In the genomic region with DNA sequence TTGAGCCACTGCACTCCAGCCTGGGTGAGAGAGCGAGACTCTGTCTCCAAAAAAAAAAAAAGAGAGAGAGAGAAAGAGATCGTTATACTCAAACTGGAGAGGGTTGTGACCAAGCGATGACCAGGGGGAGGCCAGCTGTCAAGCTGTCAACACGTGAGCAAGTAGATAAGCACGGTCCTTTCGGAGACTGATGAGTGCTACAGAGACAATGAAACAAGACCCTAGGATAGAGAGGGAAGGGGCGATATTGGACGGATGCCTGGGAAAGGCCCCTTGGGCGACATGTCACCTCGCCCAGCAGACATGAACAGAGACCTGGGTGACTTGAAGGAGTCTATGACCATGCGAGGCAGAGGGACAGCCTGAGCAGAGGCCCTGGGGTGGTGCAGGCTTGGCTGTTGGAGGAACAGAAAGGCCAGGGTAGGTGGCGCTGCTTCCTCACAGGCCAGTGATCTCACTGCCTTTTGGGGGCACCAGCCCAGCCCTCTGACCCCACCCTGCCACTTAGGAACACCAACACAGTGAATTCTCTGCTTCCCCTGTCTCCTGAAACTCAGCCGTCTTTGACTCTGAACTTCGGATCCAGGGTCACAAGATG, we compare ENCODE assay signal across 1 cellular context.
TF ChIP-seq lines count a peak whose summit lies in the region.

No MANE protein-coding gene starts in this region.

TF ChIP-seq in K562, 482 proteins besides CTCF, POLR2A, EP300 and RAD21 (continued from another document):
- no peak for TF ChIP-seq HNRNPLL (IDR thresholded peaks at IDR 0.05; ENCODE audit: low read depth, low read length, poor library complexity, severe bottlenecking)
- TF ChIP-seq SMC3 (conservative IDR thresholded peaks at IDR 0.05; ENCODE audit: insufficient read depth, low read depth, low read length): no peak
- TF ChIP-seq ZNF436 (CRISPR knock-in tag; IDR thresholded peaks at IDR 0.05): no peak
- TF ChIP-seq, protein P1, sequence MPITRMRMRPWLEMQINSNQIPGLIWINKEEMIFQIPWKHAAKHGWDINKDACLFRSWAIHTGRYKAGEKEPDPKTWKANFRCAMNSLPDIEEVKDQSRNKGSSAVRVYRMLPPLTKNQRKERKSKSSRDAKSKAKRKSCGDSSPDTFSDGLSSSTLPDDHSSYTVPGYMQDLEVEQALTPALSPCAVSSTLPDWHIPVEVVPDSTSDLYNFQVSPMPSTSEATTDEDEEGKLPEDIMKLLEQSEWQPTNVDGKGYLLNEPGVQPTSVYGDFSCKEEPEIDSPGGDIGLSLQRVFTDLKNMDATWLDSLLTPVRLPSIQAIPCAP (CRISPR knock-in tag; IDR thresholded peaks at IDR 0.05; ENCODE audit: borderline replicate concordance): no peak
- no peak for TF ChIP-seq ZNF431 (CRISPR knock-in tag; IDR thresholded peaks at IDR 0.05)
- TF ChIP-seq, protein P2, sequence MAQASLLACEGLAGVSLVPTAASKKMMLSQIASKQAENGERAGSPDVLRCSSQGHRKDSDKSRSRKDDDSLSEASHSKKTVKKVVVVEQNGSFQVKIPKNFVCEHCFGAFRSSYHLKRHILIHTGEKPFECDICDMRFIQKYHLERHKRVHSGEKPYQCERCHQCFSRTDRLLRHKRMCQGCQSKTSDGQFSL (CRISPR knock-in tag; IDR thresholded peaks at IDR 0.05): no peak
- TF ChIP-seq, protein P2 (tag; IDR thresholded peaks at IDR 0.05): no peak
- TF ChIP-seq, protein P3, sequence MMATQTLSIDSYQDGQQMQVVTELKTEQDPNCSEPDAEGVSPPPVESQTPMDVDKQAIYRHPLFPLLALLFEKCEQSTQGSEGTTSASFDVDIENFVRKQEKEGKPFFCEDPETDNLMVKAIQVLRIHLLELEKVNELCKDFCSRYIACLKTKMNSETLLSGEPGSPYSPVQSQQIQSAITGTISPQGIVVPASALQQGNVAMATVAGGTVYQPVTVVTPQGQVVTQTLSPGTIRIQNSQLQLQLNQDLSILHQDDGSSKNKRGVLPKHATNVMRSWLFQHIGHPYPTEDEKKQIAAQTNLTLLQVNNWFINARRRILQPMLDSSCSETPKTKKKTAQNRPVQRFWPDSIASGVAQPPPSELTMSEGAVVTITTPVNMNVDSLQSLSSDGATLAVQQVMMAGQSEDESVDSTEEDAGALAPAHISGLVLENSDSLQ (IDR thresholded peaks at IDR 0.05): peak; percentile 73
- TF ChIP-seq ZEB2 (IDR thresholded peaks at IDR 0.05): no peak
- TF ChIP-seq HNRNPK (IDR thresholded peaks at IDR 0.05; ENCODE audit: low read depth, low read length, poor library complexity, severe bottlenecking): no peak
- TF ChIP-seq, protein P4, sequence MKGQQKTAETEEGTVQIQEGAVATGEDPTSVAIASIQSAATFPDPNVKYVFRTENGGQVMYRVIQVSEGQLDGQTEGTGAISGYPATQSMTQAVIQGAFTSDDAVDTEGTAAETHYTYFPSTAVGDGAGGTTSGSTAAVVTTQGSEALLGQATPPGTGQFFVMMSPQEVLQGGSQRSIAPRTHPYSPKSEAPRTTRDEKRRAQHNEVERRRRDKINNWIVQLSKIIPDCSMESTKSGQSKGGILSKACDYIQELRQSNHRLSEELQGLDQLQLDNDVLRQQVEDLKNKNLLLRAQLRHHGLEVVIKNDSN (CRISPR knock-in tag; IDR thresholded peaks at IDR 0.05): peak; percentile 55
- TF ChIP-seq, protein P5, sequence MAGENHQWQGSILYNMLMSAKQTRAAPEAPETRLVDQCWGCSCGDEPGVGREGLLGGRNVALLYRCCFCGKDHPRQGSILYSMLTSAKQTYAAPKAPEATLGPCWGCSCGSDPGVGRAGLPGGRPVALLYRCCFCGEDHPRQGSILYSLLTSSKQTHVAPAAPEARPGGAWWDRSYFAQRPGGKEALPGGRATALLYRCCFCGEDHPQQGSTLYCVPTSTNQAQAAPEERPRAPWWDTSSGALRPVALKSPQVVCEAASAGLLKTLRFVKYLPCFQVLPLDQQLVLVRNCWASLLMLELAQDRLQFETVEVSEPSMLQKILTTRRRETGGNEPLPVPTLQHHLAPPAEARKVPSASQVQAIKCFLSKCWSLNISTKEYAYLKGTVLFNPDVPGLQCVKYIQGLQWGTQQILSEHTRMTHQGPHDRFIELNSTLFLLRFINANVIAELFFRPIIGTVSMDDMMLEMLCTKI (IDR thresholded peaks at IDR 0.05; ENCODE audit: partially characterized antibody): no peak
- TF ChIP-seq JUN (IDR thresholded peaks at IDR 0.05; ENCODE audit: borderline replicate concordance, low read depth, low read length): no peak
- TF ChIP-seq JUN (CRISPR knock-in tag; IDR thresholded peaks at IDR 0.05; ENCODE audit: borderline replicate concordance): no peak
- TF ChIP-seq L3MBTL2 (IDR thresholded peaks at IDR 0.05): 0 out of 2 replicates have a peak, but pooled peaks have one; percentile 12
- no peak for TF ChIP-seq BDP1 (IDR thresholded peaks at IDR 0.05; ENCODE audit: insufficient read depth, insufficient read length)
- no peak for TF ChIP-seq NCOR1 (IDR thresholded peaks at IDR 0.05)
- TF ChIP-seq, protein P6, sequence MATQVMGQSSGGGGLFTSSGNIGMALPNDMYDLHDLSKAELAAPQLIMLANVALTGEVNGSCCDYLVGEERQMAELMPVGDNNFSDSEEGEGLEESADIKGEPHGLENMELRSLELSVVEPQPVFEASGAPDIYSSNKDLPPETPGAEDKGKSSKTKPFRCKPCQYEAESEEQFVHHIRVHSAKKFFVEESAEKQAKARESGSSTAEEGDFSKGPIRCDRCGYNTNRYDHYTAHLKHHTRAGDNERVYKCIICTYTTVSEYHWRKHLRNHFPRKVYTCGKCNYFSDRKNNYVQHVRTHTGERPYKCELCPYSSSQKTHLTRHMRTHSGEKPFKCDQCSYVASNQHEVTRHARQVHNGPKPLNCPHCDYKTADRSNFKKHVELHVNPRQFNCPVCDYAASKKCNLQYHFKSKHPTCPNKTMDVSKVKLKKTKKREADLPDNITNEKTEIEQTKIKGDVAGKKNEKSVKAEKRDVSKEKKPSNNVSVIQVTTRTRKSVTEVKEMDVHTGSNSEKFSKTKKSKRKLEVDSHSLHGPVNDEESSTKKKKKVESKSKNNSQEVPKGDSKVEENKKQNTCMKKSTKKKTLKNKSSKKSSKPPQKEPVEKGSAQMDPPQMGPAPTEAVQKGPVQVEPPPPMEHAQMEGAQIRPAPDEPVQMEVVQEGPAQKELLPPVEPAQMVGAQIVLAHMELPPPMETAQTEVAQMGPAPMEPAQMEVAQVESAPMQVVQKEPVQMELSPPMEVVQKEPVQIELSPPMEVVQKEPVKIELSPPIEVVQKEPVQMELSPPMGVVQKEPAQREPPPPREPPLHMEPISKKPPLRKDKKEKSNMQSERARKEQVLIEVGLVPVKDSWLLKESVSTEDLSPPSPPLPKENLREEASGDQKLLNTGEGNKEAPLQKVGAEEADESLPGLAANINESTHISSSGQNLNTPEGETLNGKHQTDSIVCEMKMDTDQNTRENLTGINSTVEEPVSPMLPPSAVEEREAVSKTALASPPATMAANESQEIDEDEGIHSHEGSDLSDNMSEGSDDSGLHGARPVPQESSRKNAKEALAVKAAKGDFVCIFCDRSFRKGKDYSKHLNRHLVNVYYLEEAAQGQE (CRISPR knock-in tag; IDR thresholded peaks at IDR 0.05; ENCODE audit: low read depth): no peak
- no peak for TF ChIP-seq ZNF165 (CRISPR knock-in tag; IDR thresholded peaks at IDR 0.05; ENCODE audit: borderline replicate concordance)
- 0 out of 4 replicates have a peak, but pooled peaks of 1 of the 2 experiments have one; percentile 25 for TF ChIP-seq SIN3A (IDR thresholded peaks at IDR 0.05; ENCODE audit: borderline replicate concordance in 2 of 2, control insufficient read depth in 1 of 2, low read depth in 2 of 2, low read length in 2 of 2)
- TF ChIP-seq FOXJ2 (tag; IDR thresholded peaks at IDR 0.05): no peak
- no peak for TF ChIP-seq CREM (IDR thresholded peaks at IDR 0.05; ENCODE audit: low read depth)
- TF ChIP-seq, protein P7, sequence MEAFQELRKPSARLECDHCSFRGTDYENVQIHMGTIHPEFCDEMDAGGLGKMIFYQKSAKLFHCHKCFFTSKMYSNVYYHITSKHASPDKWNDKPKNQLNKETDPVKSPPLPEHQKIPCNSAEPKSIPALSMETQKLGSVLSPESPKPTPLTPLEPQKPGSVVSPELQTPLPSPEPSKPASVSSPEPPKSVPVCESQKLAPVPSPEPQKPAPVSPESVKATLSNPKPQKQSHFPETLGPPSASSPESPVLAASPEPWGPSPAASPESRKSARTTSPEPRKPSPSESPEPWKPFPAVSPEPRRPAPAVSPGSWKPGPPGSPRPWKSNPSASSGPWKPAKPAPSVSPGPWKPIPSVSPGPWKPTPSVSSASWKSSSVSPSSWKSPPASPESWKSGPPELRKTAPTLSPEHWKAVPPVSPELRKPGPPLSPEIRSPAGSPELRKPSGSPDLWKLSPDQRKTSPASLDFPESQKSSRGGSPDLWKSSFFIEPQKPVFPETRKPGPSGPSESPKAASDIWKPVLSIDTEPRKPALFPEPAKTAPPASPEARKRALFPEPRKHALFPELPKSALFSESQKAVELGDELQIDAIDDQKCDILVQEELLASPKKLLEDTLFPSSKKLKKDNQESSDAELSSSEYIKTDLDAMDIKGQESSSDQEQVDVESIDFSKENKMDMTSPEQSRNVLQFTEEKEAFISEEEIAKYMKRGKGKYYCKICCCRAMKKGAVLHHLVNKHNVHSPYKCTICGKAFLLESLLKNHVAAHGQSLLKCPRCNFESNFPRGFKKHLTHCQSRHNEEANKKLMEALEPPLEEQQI (IDR thresholded peaks at IDR 0.05): no peak
- no peak for TF ChIP-seq HEY1 (CRISPR knock-in tag; IDR thresholded peaks at IDR 0.05; ENCODE audit: borderline replicate concordance)
- TF ChIP-seq ZNF79 (CRISPR knock-in tag; IDR thresholded peaks at IDR 0.05; ENCODE audit: low read depth): no peak
- no peak for TF ChIP-seq ZNF146 (CRISPR knock-in tag; IDR thresholded peaks at IDR 0.05; ENCODE audit: unreplicated experiment)
- TF ChIP-seq RAD51 (IDR thresholded peaks at IDR 0.05; ENCODE audit: borderline replicate concordance, low read depth): 0 out of 2 replicates have a peak, but pooled peaks have one; percentile 10
- no peak for TF ChIP-seq YBX1 (IDR thresholded peaks at IDR 0.05)
- no peak for TF ChIP-seq RBM15 (IDR thresholded peaks at IDR 0.05; ENCODE audit: insufficient read depth, low read length)
- no peak for TF ChIP-seq RBM39 (optimal IDR thresholded peaks at IDR 0.05; ENCODE audit: low read depth, low read length)
- TF ChIP-seq, protein P8, sequence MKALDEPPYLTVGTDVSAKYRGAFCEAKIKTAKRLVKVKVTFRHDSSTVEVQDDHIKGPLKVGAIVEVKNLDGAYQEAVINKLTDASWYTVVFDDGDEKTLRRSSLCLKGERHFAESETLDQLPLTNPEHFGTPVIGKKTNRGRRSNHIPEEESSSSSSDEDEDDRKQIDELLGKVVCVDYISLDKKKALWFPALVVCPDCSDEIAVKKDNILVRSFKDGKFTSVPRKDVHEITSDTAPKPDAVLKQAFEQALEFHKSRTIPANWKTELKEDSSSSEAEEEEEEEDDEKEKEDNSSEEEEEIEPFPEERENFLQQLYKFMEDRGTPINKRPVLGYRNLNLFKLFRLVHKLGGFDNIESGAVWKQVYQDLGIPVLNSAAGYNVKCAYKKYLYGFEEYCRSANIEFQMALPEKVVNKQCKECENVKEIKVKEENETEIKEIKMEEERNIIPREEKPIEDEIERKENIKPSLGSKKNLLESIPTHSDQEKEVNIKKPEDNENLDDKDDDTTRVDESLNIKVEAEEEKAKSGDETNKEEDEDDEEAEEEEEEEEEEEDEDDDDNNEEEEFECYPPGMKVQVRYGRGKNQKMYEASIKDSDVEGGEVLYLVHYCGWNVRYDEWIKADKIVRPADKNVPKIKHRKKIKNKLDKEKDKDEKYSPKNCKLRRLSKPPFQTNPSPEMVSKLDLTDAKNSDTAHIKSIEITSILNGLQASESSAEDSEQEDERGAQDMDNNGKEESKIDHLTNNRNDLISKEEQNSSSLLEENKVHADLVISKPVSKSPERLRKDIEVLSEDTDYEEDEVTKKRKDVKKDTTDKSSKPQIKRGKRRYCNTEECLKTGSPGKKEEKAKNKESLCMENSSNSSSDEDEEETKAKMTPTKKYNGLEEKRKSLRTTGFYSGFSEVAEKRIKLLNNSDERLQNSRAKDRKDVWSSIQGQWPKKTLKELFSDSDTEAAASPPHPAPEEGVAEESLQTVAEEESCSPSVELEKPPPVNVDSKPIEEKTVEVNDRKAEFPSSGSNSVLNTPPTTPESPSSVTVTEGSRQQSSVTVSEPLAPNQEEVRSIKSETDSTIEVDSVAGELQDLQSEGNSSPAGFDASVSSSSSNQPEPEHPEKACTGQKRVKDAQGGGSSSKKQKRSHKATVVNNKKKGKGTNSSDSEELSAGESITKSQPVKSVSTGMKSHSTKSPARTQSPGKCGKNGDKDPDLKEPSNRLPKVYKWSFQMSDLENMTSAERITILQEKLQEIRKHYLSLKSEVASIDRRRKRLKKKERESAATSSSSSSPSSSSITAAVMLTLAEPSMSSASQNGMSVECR (CRISPR knock-in tag; IDR thresholded peaks at IDR 0.05): no peak
- TF ChIP-seq ELF4 (CRISPR knock-in tag; IDR thresholded peaks at IDR 0.05): no peak
- TF ChIP-seq ZBTB7A (IDR thresholded peaks at IDR 0.05; ENCODE audit: borderline replicate concordance, control insufficient read depth, low read depth, low read length): no peak
- TF ChIP-seq ZNF408 (CRISPR knock-in tag; IDR thresholded peaks at IDR 0.05; ENCODE audit: low read depth): no peak
- TF ChIP-seq CBFA2T3 (IDR thresholded peaks at IDR 0.05): peak; percentile 54
- no peak for TF ChIP-seq HNRNPH1 (optimal IDR thresholded peaks at IDR 0.05; ENCODE audit: low read depth, low read length)
- no peak for TF ChIP-seq ZNF76 (CRISPR knock-in tag; IDR thresholded peaks at IDR 0.05; ENCODE audit: borderline replicate concordance)
- peak; percentile 16; the same call in 1 of the 2 replicates for TF ChIP-seq DPF2 (IDR thresholded peaks at IDR 0.05)
